28 cellular contexts compared by ENCODE assay signal in genomic region chr3:74269689-74270088, GRCh38.
"Had no signal": no experiment of that assay in that cellular context is flagged by ENCODE, and none has a peak within 500 bp of the region (broad histone marks: within the 10 kb centered on the region; RNA-seq: fewer than 3 reads in every experiment).

No MANE protein-coding gene starts in this region.

- H3K4me3 Mint-ChIP-seq: stimulated activated effector memory CD8-positive, alpha-beta T cell treated with anti-CD3 and anti-CD28 coated beads, Interleukin-12 subunit alpha, Interleukin-12 subunit beta, amount 100 ng/mL, for 72 hours; stimulated activated memory B cell treated with anti-CD40 and anti-IgM and Interleukin-4, amounts not matched to agents 10 μg/mL and 1 μg/mL and 100 μg/mL, for 72 hours; stimulated activated naive B cell treated with anti-CD40 and anti-IgM and Interleukin-4, amounts not matched to agents 10 μg/mL and 1 μg/mL and 100 μg/mL, for 72 hours; stimulated activated naive CD8-positive, alpha-beta T cell treated with anti-CD3 and anti-CD28 coated beads, Interleukin-15, amount 100 ng/mL, for 72 hours; stimulated activated naive CD8-positive, alpha-beta T cell treated with anti-CD3 and anti-CD28 coated beads, Interleukin-15, Interleukin-2, amounts not matched to agents 100 ng/mL and 50 ng/mL, for 24 hours; type B pancreatic cell had no signal

- H3K27me3 ChIP-seq: stomach, suprapubic skin, testis, thyroid gland, tibial artery, tibial nerve, transverse colon, upper lobe of left lung, upper lobe of right lung, uterus, vagina had no signal

- H3K36me3 Mint-ChIP-seq: stimulated activated effector memory CD8-positive, alpha-beta T cell treated with anti-CD3 and anti-CD28 coated beads, Interleukin-12 subunit alpha, Interleukin-12 subunit beta, amount 100 ng/mL, for 72 hours; stimulated activated memory B cell treated with anti-CD40 and anti-IgM and Interleukin-4, amounts not matched to agents 10 μg/mL and 1 μg/mL and 100 μg/mL, for 72 hours; stimulated activated naive B cell treated with anti-CD40 and anti-IgM and Interleukin-4, amounts not matched to agents 10 μg/mL and 1 μg/mL and 100 μg/mL, for 72 hours; type B pancreatic cell had no signal

- H3K27ac ChIP-seq: stomach, suprapubic skin, testis, thoracic aorta, thyroid gland, tibial artery, tibial nerve, transverse colon, upper lobe of left lung, upper lobe of right lung, uterus, vagina had no signal

- H3K27ac Mint-ChIP-seq: stimulated activated effector memory CD8-positive, alpha-beta T cell treated with anti-CD3 and anti-CD28 coated beads, Interleukin-12 subunit alpha, Interleukin-12 subunit beta, amount 100 ng/mL, for 72 hours; stimulated activated memory B cell treated with anti-CD40 and anti-IgM and Interleukin-4, amounts not matched to agents 10 μg/mL and 1 μg/mL and 100 μg/mL, for 72 hours; stimulated activated naive B cell treated with anti-CD40 and anti-IgM and Interleukin-4, amounts not matched to agents 10 μg/mL and 1 μg/mL and 100 μg/mL, for 72 hours; stimulated activated naive CD8-positive, alpha-beta T cell treated with anti-CD3 and anti-CD28 coated beads, Interleukin-15, amount 100 ng/mL, for 72 hours; stimulated activated naive CD8-positive, alpha-beta T cell treated with anti-CD3 and anti-CD28 coated beads, Interleukin-15, Interleukin-2, amounts not matched to agents 100 ng/mL and 50 ng/mL, for 24 hours; type B pancreatic cell had no signal

- H3K9me3 ChIP-seq: stomach, suprapubic skin, testis, thoracic aorta, thyroid gland, tibial artery, tibial nerve, transverse colon, upper lobe of left lung, upper lobe of right lung, uterus, vagina had no signal

- H3K4me1 Mint-ChIP-seq: stimulated activated effector memory CD8-positive, alpha-beta T cell treated with anti-CD3 and anti-CD28 coated beads, Interleukin-12 subunit alpha, Interleukin-12 subunit beta, amount 100 ng/mL, for 72 hours; stimulated activated memory B cell treated with anti-CD40 and anti-IgM and Interleukin-4, amounts not matched to agents 10 μg/mL and 1 μg/mL and 100 μg/mL, for 72 hours; stimulated activated naive B cell treated with anti-CD40 and anti-IgM and Interleukin-4, amounts not matched to agents 10 μg/mL and 1 μg/mL and 100 μg/mL, for 72 hours; stimulated activated naive CD8-positive, alpha-beta T cell treated with anti-CD3 and anti-CD28 coated beads, Interleukin-15, amount 100 ng/mL, for 72 hours had no signal

- H3K27me3 Mint-ChIP-seq: stimulated activated memory B cell treated with anti-CD40 and anti-IgM and Interleukin-4, amounts not matched to agents 10 μg/mL and 1 μg/mL and 100 μg/mL, for 72 hours; stimulated activated naive B cell treated with anti-CD40 and anti-IgM and Interleukin-4, amounts not matched to agents 10 μg/mL and 1 μg/mL and 100 μg/mL, for 72 hours; stimulated activated naive CD8-positive, alpha-beta T cell treated with anti-CD3 and anti-CD28 coated beads, Interleukin-15, amount 100 ng/mL, for 72 hours; stimulated activated naive CD8-positive, alpha-beta T cell treated with anti-CD3 and anti-CD28 coated beads, Interleukin-15, Interleukin-2, amounts not matched to agents 100 ng/mL and 50 ng/mL, for 24 hours had no signal

- H3K9me3 Mint-ChIP-seq: stimulated activated memory B cell treated with anti-CD40 and anti-IgM and Interleukin-4, amounts not matched to agents 10 μg/mL and 1 μg/mL and 100 μg/mL, for 72 hours; type B pancreatic cell had no signal

- H3K4me1 ChIP-seq: stomach, suprapubic skin, testis, thyroid gland, tibial artery, tibial nerve, upper lobe of left lung, upper lobe of right lung, uterus, vagina had no signal

- H3K36me3 ChIP-seq: stomach, suprapubic skin, thoracic aorta, thyroid gland, tibial artery, tibial nerve, transverse colon, upper lobe of left lung, upper lobe of right lung, uterus, vagina had no signal

- DNase-seq: stimulated activated CD4-positive, alpha-beta T cell treated with anti-CD3 and anti-CD28 coated beads, Interleukin-2, amount 100 ng/mL, for 48 hours; stimulated activated CD4-positive, alpha-beta T cell treated with anti-CD3 and anti-CD28 coated beads, Interleukin-4, amount 100 ng/mL, for 1 hour; stimulated activated CD4-positive, alpha-beta T cell treated with anti-CD3 and anti-CD28 coated beads, Interleukin-4, amount 100 ng/mL, for 24 hours; stimulated activated CD4-positive, alpha-beta T cell treated with anti-CD3 and anti-CD28 coated beads, Interleukin-4, amount 100 ng/mL, for 4 hours; stimulated activated CD8-positive, alpha-beta memory T cell treated with anti-CD3 and anti-CD28 coated beads, Interleukin-4, amount 100 ng/mL, for 48 hours; stimulated activated naive B cell treated with anti-CD40 and anti-IgM and Interleukin-4, amounts not matched to agents 10 μg/mL and 1 μg/mL and 100 μg/mL, for 72 hours; stimulated activated naive CD4-positive, alpha-beta T cell; stimulated activated naive CD4-positive, alpha-beta T cell treated with Interleukin-2 at 50 U/mL for 16 hours; stimulated activated naive CD8-positive, alpha-beta T cell treated with anti-CD3 and anti-CD28 coated beads, Interleukin-15, amount 100 ng/mL, for 72 hours; stimulated activated naive CD8-positive, alpha-beta T cell treated with anti-CD3 and anti-CD28 coated beads, Interleukin-15, Interleukin-2, amounts not matched to agents 100 U/mL and 50 U/mL, for 24 hours; stomach; substantia nigra; testis; thyroid gland; tibial artery; transverse colon; trophoblast cell; upper lobe of left lung; upper lobe of right lung; uterus had no signal

- ATAC-seq: stimulated activated effector memory CD8-positive, alpha-beta T cell treated with anti-CD3 and anti-CD28 coated beads, Interleukin-12 subunit alpha, Interleukin-12 subunit beta, amount 100 ng/mL, for 72 hours; stimulated activated memory B cell treated with anti-CD40 and anti-IgM and Interleukin-4, amounts not matched to agents 10 μg/mL and 1 μg/mL and 100 μg/mL, for 72 hours; stimulated activated naive B cell treated with anti-CD40 and anti-IgM and Interleukin-4, amounts not matched to agents 10 μg/mL and 1 μg/mL and 100 μg/mL, for 72 hours; stimulated activated naive CD8-positive, alpha-beta T cell treated with anti-CD3 and anti-CD28 coated beads, Interleukin-15, amount 100 ng/mL, for 72 hours; stimulated activated naive CD8-positive, alpha-beta T cell treated with anti-CD3 and anti-CD28 coated beads, Interleukin-15, Interleukin-2, amounts not matched to agents 100 U/mL and 50 U/mL, for 24 hours; upper lobe of right lung had no signal

- H3K4me3 ChIP-seq: stomach, suprapubic skin, testis, thoracic aorta, thyroid gland, tibial artery, tibial nerve, transverse colon, upper lobe of left lung, upper lobe of right lung, uterus, vagina had no signal
